11 cellular contexts compared by ENCODE assay signal in genomic region chr2:74513605-74514367, GRCh38. TPM values are rescaled to one million over a fixed set of nuclear protein-coding genes. Genes with fewer than 3 reads are reported as not detected.
A peak's percentile ranks its signal among the peaks of the same experiment; 100 is the strongest.
DNase-seq lines count a peak whose midpoint lies in the region; ATAC-seq and TF ChIP-seq lines count a peak whose summit lies in the region.
"Had no signal": no experiment of that assay in that cellular context is flagged by ENCODE, and none has a peak within 500 bp of the region (broad histone marks: within the 10 kb centered on the region; RNA-seq: fewer than 3 reads in every experiment).

No MANE protein-coding gene starts in this region.

- H3K4me2 ChIP-seq in IMR-90 (ENCODE audit: low read depth, low read length) = no peak overlapping the region

- TF ChIP-seq CTCF in Caco-2 (IDR thresholded peaks at IDR 0.05; ENCODE audit: insufficient read depth in 1 of 2, low read depth in 1 of 2, low read length in 1 of 2, severe bottlenecking in 1 of 2, unreplicated experiment in 1 of 2) = no peak
- no peak for TF ChIP-seq CTCF in IMR-90 (conservative IDR thresholded peaks at IDR 0.05; ENCODE audit: low read depth, low read length)

- no peaks in the 10 kb centered on the region for H3K27me3 ChIP-seq in Caco-2 (replicated peaks; ENCODE audit: control insufficient read depth, insufficient read depth, low read length)
- H3K27me3 ChIP-seq in IMR-90 (ENCODE audit: control insufficient read depth, insufficient read depth, low read length) = peaks cover 78% of the 10 kb centered on the region

- H3K9me3 Mint-ChIP-seq in Caco-2 (ENCODE audit: unreplicated experiment) = no peaks in the 10 kb centered on the region
- peaks cover 0 to 3% (median 0%) of the 10 kb centered on the region in 7 donors for H3K9me3 Mint-ChIP-seq in naive B cell

- CTCF ChIA-PET in Caco-2 (lab: Charles Lee) (interaction anchor here (0.6 kb wide), 1 partner anchor 17 kb away, joined by 3 read pairs; no protein-coding TSS in a partner anchor), IMR-90 (lab: Yijun Ruan, JAX) (no interaction called here)

- no peak overlapping the region for H3K27ac Mint-ChIP-seq in Caco-2 (ENCODE audit: unreplicated experiment)
- peak overlapping the region in 2 of 6 donors; percentile 33 to 80 for H3K27ac Mint-ChIP-seq in naive B cell

- H3K56ac ChIP-seq in IMR-90 (ENCODE audit: extremely low read depth, insufficient read depth, low read length) = no peak overlapping the region

- WGBS in IMR-90 (ENCODE audit: extremely low coverage in 2 of 2, insufficient read length in 1 of 2), 2 experiments = 2% methylated on average over 17 of the region's 52 CpGs; no CpG with 5 or more reads in 1 of the 2 experiments

- in situ Hi-C loops in IMR-90 (cut with MboI; ENCODE audit: low sequenced_read_pairs) = no loop called here

- no peak overlapping the region for H2BK20ac ChIP-seq in IMR-90 (ENCODE audit: low read depth, low read length)

- intact Hi-C loops in Caco-2 (cut with micrococcal nuclease; ENCODE audit: unreplicated experiment) = no loop called here
- intact Hi-C loops in IMR-90 (cut with micrococcal nuclease) = no loop called here

- POLR2A ChIA-PET in Caco-2 (lab: Charles Lee) = no interaction called here
- POLR2A ChIA-PET in IMR-90 (lab: Charles Lee; ENCODE audit: unreplicated experiment) = no interaction called here

- no peak overlapping the region for H4K8ac ChIP-seq in IMR-90 (ENCODE audit: low read depth in 2 of 2, low read length in 2 of 2)

- H3K23ac ChIP-seq in IMR-90 (ENCODE audit: low read depth, low read length) = peak overlapping the region; percentile 63; the same call in 1 of the 2 replicates

- H3K9me3 ChIP-seq in Caco-2 (no peaks in the 10 kb centered on the region), IMR-90 (ENCODE audit: control insufficient read depth, insufficient read depth, low read length) (peaks cover 20% of the 10 kb centered on the region)
- H3K9me3 ChIP-seq: neutrophil had no signal

- H3K4me3 Mint-ChIP-seq in Caco-2 (ENCODE audit: unreplicated experiment) (no peak overlapping the region), naive B cell (peak overlapping the region; percentile 12 to 63 (median 42))

- no peak overlapping the region for H3K14ac ChIP-seq in IMR-90 (replicated peaks; ENCODE audit: low read depth, low read length)

- H3K27ac ChIP-seq in IMR-90 (ENCODE audit: insufficient read depth, low read length) = no peak overlapping the region
- H3K27ac ChIP-seq: neutrophil had no signal

- H3K9ac ChIP-seq in IMR-90 (ENCODE audit: low read depth, low read length) = no peak overlapping the region

- H3K36me3 ChIP-seq in Caco-2 (ENCODE audit: control insufficient read depth, insufficient read depth, low read length) (no peaks in the 10 kb centered on the region), IMR-90 (ENCODE audit: control insufficient read depth, insufficient read depth, low read length) (no peaks in the 10 kb centered on the region)
- H3K36me3 ChIP-seq: neutrophil had no signal

- peak; percentile 9; the same call in 1 of the 2 replicates for ATAC-seq in IMR-90 (ENCODE audit: low read depth)
- no peak for ATAC-seq in naive B cell (ENCODE audit: low read depth in 2 of 2)
- no peak for ATAC-seq in GM18505 (IDR thresholded peaks at IDR 0.05; ENCODE audit: unreplicated experiment)
- no peak for ATAC-seq in GM19463 (IDR thresholded peaks at IDR 0.05; ENCODE audit: unreplicated experiment)

- no peaks in the 10 kb centered on the region for H3K4me1 Mint-ChIP-seq in Caco-2 (ENCODE audit: low read depth, unreplicated experiment)
- peaks cover 13 to 27% (median 26%) of the 10 kb centered on the region in 3 donors for H3K4me1 Mint-ChIP-seq in naive B cell

- dilution Hi-C loops in IMR-90 (cut with HindIII; ENCODE audit: low sequenced_read_pairs, unreplicated experiment) = no loop called here

- H2BK5ac ChIP-seq in IMR-90 (ENCODE audit: low read depth, low read length, poor library complexity, severe bottlenecking) = no peak overlapping the region

- no peak for TF ChIP-seq RAD21 in IMR-90 (IDR thresholded peaks at IDR 0.05; ENCODE audit: low read length)

- no peak overlapping the region for H4K91ac ChIP-seq in IMR-90 (ENCODE audit: insufficient read depth, low read depth, low read length)

- H2BK120ac ChIP-seq in IMR-90 (ENCODE audit: low read depth, low read length) = no peak overlapping the region

- H4K20me1 ChIP-seq in IMR-90 (ENCODE audit: insufficient read depth, low read length) = 0 out of 2 replicates have a peak, but pooled peaks cover 5% of the 10 kb centered on the region

- H3K9me1 ChIP-seq in IMR-90 (ENCODE audit: insufficient read depth, low read length) = no peaks in the 10 kb centered on the region

- H2BK15ac ChIP-seq in IMR-90 (ENCODE audit: low read depth, low read length) = no peak overlapping the region

- no peak overlapping the region for H2AK9ac ChIP-seq in IMR-90 (replicated peaks; ENCODE audit: low read depth, low read length, poor library complexity)

- peak overlapping the region; percentile 13 for H3K4me3 ChIP-seq in Caco-2 (ENCODE audit: low read depth, low read length)
- H3K4me3 ChIP-seq in IMR-90 (ENCODE audit: insufficient read depth, low read depth, low read length) = no peak overlapping the region

- no peaks in the 10 kb centered on the region for H3K79me1 ChIP-seq in IMR-90 (ENCODE audit: low read depth in 1 of 2, low read length in 2 of 2)

- H3K4me1 ChIP-seq in Caco-2 = 0 out of 2 replicates have a peak, but pooled peaks cover 3% of the 10 kb centered on the region
- no peaks in the 10 kb centered on the region for H3K4me1 ChIP-seq in IMR-90 (ENCODE audit: control insufficient read depth, insufficient read depth, low read length)

- H2AK5ac ChIP-seq in IMR-90 (ENCODE audit: low read depth, low read length) = peak overlapping the region; percentile 10; the same call in 1 of the 2 replicates

- H3K36me3 Mint-ChIP-seq in Caco-2 (ENCODE audit: insufficient read depth, unreplicated experiment) = peaks cover 6% of the 10 kb centered on the region
- H3K36me3 Mint-ChIP-seq in naive B cell = no peaks in the 10 kb centered on the region

- H3K27me3 Mint-ChIP-seq in Caco-2 (ENCODE audit: insufficient read depth, unreplicated experiment) (peaks cover 3% of the 10 kb centered on the region), naive B cell (peaks cover 57 to 83% (median 72%) of the 10 kb centered on the region in 3 donors)

- peak overlapping the region; percentile 70 for H2AFZ ChIP-seq in IMR-90 (replicated peaks; ENCODE audit: low read length, poor library complexity)

- H3K18ac ChIP-seq in IMR-90 (ENCODE audit: low read depth, low read length) = no peak overlapping the region

- no TSS peak for BruUV-seq in Caco-2 (replicated peaks; lab: Mats Ljungman, UMichigan)
- BruUV-seq in IMR-90 (replicated peaks; lab: Mats Ljungman, UMichigan) = no TSS peak

- no peak overlapping the region for H4K5ac ChIP-seq in IMR-90 (ENCODE audit: low read depth, low read length)

- no peak overlapping the region for H3K4ac ChIP-seq in IMR-90 (ENCODE audit: low read depth, low read length)

- TF ChIP-seq POLR2A in IMR-90 (IDR thresholded peaks at IDR 0.05; ENCODE audit: low read depth, low read length) (no peak), GM18505 (IDR thresholded peaks at IDR 0.05; ENCODE audit: borderline replicate concordance, extremely low read depth, insufficient read depth, insufficient read length) (no peak)

- DNase-seq in Caco-2 (no peak), IMR-90 (no peak), naive B cell (no peak), occipital lobe (lab: John Stamatoyannopoulos, UW) (no peak), cerebellar cortex (ENCODE audit: low spot score) (no peak)
- peak; percentile 45 to 63 for DNase-seq in activated T-cell treated with anti-CD3 and anti-CD28 coated beads, Interleukin-2, amount 50 U/mL, for 48 hours
- DNase-seq: NCI-H2107 had no signal

TF ChIP-seq in IMR-90, 13 proteins besides CTCF, POLR2A, EP300 and RAD21 (continues in another document):
- no peak for TF ChIP-seq MAFK (IDR thresholded peaks at IDR 0.05; ENCODE audit: low read depth, low read length)
- no peak for TF ChIP-seq MAZ (IDR thresholded peaks at IDR 0.05; ENCODE audit: borderline replicate concordance, low read depth, low read length)
- TF ChIP-seq NFE2L2 (IDR thresholded peaks at IDR 0.05; ENCODE audit: low read depth, low read length) = no peak

RNA-seq across cellular contexts. Expression of gene TLX2, which starts 0.5 kb away (rescaled TPM):
- total RNA-seq in Caco-2 (2022) (0.68 and 0.72 TPM in 2 replicates), IMR-90 (2012; rRNA removed) (not detected in 2 replicates), occipital lobe (not detected)
- polyA plus RNA-seq in IMR-90 (2012; rRNA removed) (not detected in 2 replicates), naive B cell (ENCODE audit: low read depth in 6 of 6) (not detected)
- polyA plus RNA-seq in IMR-90 (2012; cell fraction: cytosol; rRNA removed) = 0.01 TPM in 1 of 2 replicates, not detected in the other
- polyA plus RNA-seq in IMR-90 (2012; cell fraction: nucleus; rRNA removed; ENCODE audit: low replicate concordance) = not detected in 2 replicates
- total RNA-seq: epithelial cell of proximal tubule had no signal

RNA-seq across cellular contexts. Expression of gene PCGF1, which starts 6.3 kb away (rescaled TPM):
- total RNA-seq in Caco-2 (2022) = 27.0 and 29.7 TPM in 2 replicates
- total RNA-seq in IMR-90 (2012; rRNA removed) = 29.2 and 31.4 TPM in 2 replicates
- 23.4 and 28.7 TPM in 2 replicates for polyA plus RNA-seq in IMR-90 (2012; rRNA removed)
- polyA plus RNA-seq in IMR-90 (2012; cell fraction: cytosol; rRNA removed) = 13.6 and 21.3 TPM in 2 replicates
- 24.3 and 41.7 TPM in 2 replicates for polyA plus RNA-seq in IMR-90 (2012; cell fraction: nucleus; rRNA removed; ENCODE audit: low replicate concordance)
- polyA plus RNA-seq in naive B cell (ENCODE audit: low read depth in 6 of 6) = 10 to 100 TPM in 5 of 6 donors, 1 to 10 TPM in 1; 8.9 to 17.0 (median 14.1) TPM
- total RNA-seq in occipital lobe = 6.4 TPM

RNA-seq across cellular contexts. Expression of gene DQX1, which starts 12.2 kb away (rescaled TPM):
- total RNA-seq in Caco-2 (2022) (0.50 and 1.4 TPM in 2 replicates), IMR-90 (2012; rRNA removed) (not detected in 2 replicates), occipital lobe (not detected)
- polyA plus RNA-seq in IMR-90 (2012; rRNA removed) (0.07 and 0.14 TPM in 2 replicates), naive B cell (ENCODE audit: low read depth in 6 of 6) (not detected)
- polyA plus RNA-seq in IMR-90 (2012; cell fraction: cytosol; rRNA removed) = 0.08 and 0.09 TPM in 2 replicates
- 0.72 TPM in 2 replicates for polyA plus RNA-seq in IMR-90 (2012; cell fraction: nucleus; rRNA removed; ENCODE audit: low replicate concordance)
- total RNA-seq: epithelial cell of proximal tubule had no signal

RNA-seq across cellular contexts. Expression of gene LBX2, which starts 14.4 kb away (rescaled TPM):
- total RNA-seq in Caco-2 (2022) = 11.1 and 11.4 TPM in 2 replicates
- total RNA-seq in IMR-90 (2012; rRNA removed) = 0.18 and 0.56 TPM in 2 replicates
- polyA plus RNA-seq in IMR-90 (2012; rRNA removed) = 0.62 and 0.66 TPM in 2 replicates
- polyA plus RNA-seq in IMR-90 (2012; cell fraction: cytosol; rRNA removed) = 0.38 and 1.0 TPM in 2 replicates
- polyA plus RNA-seq in IMR-90 (2012; cell fraction: nucleus; rRNA removed; ENCODE audit: low replicate concordance) = 0.70 and 1.8 TPM in 2 replicates
- not detected for polyA plus RNA-seq in naive B cell (ENCODE audit: low read depth in 6 of 6)
- total RNA-seq in occipital lobe = not detected

RNA-seq across cellular contexts. Expression of gene AUP1, which starts 15.7 kb away (rescaled TPM):
- total RNA-seq in Caco-2 (2022) (154 and 156 TPM in 2 replicates), IMR-90 (2012; rRNA removed) (45.8 and 47.5 TPM in 2 replicates), occipital lobe (40.4 TPM)
- polyA plus RNA-seq in IMR-90 (2012; rRNA removed) (100.0 and 104 TPM in 2 replicates), naive B cell (ENCODE audit: low read depth in 6 of 6) (100 to 1,000 TPM in 3 of 6 donors, 10 to 100 TPM in 3; 83.3 to 155 (median 99.9) TPM)
- polyA plus RNA-seq in IMR-90 (2012; cell fraction: cytosol; rRNA removed) = 117 and 126 TPM in 2 replicates
- 518 and 729 TPM in 2 replicates for polyA plus RNA-seq in IMR-90 (2012; cell fraction: nucleus; rRNA removed; ENCODE audit: low replicate concordance)

Comparison
In these comparisons a context has a peak if more than half of its experiments do, and no peak if none do; other contexts are left out.
1. DNase-seq: peak in activated T-cell treated with anti-CD3 and anti-CD28 coated beads, Interleukin-2, amount 50 U/mL, for 48 hours (2 of 2); none in Caco-2 (0 of 2), IMR-90 (single experiment), naive B cell (single experiment), occipital lobe (single experiment) and cerebellar cortex (single experiment).